In the genomic region with DNA sequence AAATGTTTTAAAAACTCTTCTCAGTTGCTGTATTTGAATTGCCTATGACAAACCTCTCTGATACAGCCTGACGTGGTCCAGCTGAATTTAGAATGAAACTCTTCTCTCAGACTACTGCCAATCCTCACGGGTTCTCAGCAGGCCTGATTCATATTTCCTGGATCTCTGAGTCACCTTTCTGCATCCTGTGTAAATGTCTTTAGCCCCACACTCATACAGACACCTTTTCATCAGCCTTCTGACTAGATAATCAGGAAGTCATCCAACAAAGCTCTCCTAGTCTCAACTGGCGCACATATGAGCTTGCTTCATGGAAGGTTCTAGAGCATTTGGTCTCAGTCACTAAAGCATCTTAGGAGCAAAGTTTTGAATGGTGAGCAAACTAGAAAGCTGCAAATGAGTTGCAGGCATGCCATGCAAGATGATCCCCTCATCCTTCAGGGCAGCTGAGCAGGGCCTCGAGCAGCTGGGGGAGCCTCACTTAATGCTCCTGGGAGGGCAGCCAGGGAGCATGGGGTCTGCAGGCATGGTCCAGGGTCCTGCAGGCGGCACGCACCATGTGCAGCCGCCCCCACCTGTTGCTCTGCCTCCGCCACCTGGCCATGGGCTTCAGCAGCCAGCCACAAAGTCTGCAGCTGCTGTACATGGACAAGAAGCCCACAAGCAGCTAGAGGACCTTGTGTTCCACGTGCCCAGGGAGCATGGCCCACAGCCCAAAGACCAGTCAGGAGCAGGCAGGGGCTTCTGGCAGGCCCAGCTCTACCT, we compare ENCODE assay signal across 8 cellular contexts.
DNase-seq lines count a peak whose midpoint lies in the region; ATAC-seq and TF ChIP-seq lines count a peak whose summit lies in the region.

No MANE protein-coding gene starts in this region.

- H3K27me3 ChIP-seq in GM23338 (ENCODE audit: insufficient read depth), result no peaks in the 10 kb centered on the region

- H3K4me1 ChIP-seq in GM23338 (ENCODE audit: insufficient read depth) (no peaks in the 10 kb centered on the region), OCI-LY7 (ENCODE audit: insufficient read depth, low read length, poor library complexity, severe bottlenecking) (no peaks in the 10 kb centered on the region)

- H3F3A ChIP-seq in GM23338 (replicated peaks; ENCODE audit: low read depth), result no peaks in the 10 kb centered on the region

- H3K9me2 ChIP-seq in GM23338 (ENCODE audit: insufficient read depth), result no peaks in the 10 kb centered on the region
- H3K9me2 ChIP-seq in OCI-LY7 (ENCODE audit: insufficient read depth, low read length), result no peaks in the 10 kb centered on the region

- H2AFZ ChIP-seq in GM23338, result no peak overlapping the region
- no peak overlapping the region for H2AFZ ChIP-seq in OCI-LY7 (ENCODE audit: low read length)

- no peaks in the 10 kb centered on the region for H3K9me3 Mint-ChIP-seq in activated CD8-positive, alpha-beta memory T cell treated with anti-CD3 and anti-CD28 coated beads, Interleukin-2, amount 10 ng/mL, durations not matched to agents 7 days and 5 days (ENCODE audit: low read depth)
- H3K9me3 Mint-ChIP-seq in GM23338, result no peaks in the 10 kb centered on the region; the same call in 2 of the 3 replicates

- H3K4me2 ChIP-seq in GM23338 (no peak overlapping the region), OCI-LY7 (ENCODE audit: low read length) (no peak overlapping the region)

- ATAC-seq in HG02610 (IDR thresholded peaks at IDR 0.05; ENCODE audit: unreplicated experiment) (peak; percentile 77), GM23338 (no peak)
- ATAC-seq in activated CD8-positive, alpha-beta memory T cell treated with anti-CD3 and anti-CD28 coated beads, Interleukin-2, amount 10 ng/mL, durations not matched to agents 7 days and 5 days, result peak; percentile 99

- CTCF ChIA-PET in AG04449 (lab: Yijun Ruan, JAX) (interaction anchor here (1.0 to 1.4 kb wide), 4 partner anchors 11 to 1106 kb away, joined by 3 to 6 read pairs (median 3); no protein-coding TSS in a partner anchor), OCI-LY7 (lab: Charles Lee; ENCODE audit: unreplicated experiment) (no interaction called here)
- CTCF ChIA-PET in activated CD8-positive, alpha-beta memory T cell treated with anti-CD3 and anti-CD28 coated beads, Interleukin-2, amount 10 ng/mL, durations not matched to agents 7 days and 5 days (lab: Charles Lee), result interaction anchor here (0.7 to 1.1 kb wide), 3 partner anchors 8 to 25 kb away, joined by 3 read pairs; no protein-coding TSS in a partner anchor

- no peak overlapping the region for H3K4me3 ChIP-seq in AG04449 (ENCODE audit: low read depth, low read length)
- no peak overlapping the region for H3K4me3 ChIP-seq in GM23338
- no peak overlapping the region for H3K4me3 ChIP-seq in OCI-LY7 (ENCODE audit: low read depth, low read length, poor library complexity, severe bottlenecking)

- H3K9me3 ChIP-seq in OCI-LY7 (ENCODE audit: low read length), result no peaks in the 10 kb centered on the region

- H4K20me1 ChIP-seq in GM23338 (replicated peaks; ENCODE audit: insufficient read depth), result no peaks in the 10 kb centered on the region
- H4K20me1 ChIP-seq in OCI-LY7 (ENCODE audit: insufficient read depth, low read length), result no peaks in the 10 kb centered on the region

- intact Hi-C loops in OCI-LY7 (cut with micrococcal nuclease; ENCODE audit: unreplicated experiment), result no loop called here

- no peaks in the 10 kb centered on the region for H3K36me3 ChIP-seq in GM23338 (ENCODE audit: insufficient read depth)
- no peaks in the 10 kb centered on the region for H3K36me3 ChIP-seq in OCI-LY7 (ENCODE audit: insufficient read depth, low read length)

- no peak overlapping the region for H3K27ac ChIP-seq in GM23338 (ENCODE audit: low read depth)
- no peak overlapping the region for H3K27ac ChIP-seq in OCI-LY7 (ENCODE audit: low read depth, low read length, poor library complexity, severe bottlenecking)

- no peaks in the 10 kb centered on the region for H3K27me3 Mint-ChIP-seq in activated CD8-positive, alpha-beta memory T cell treated with anti-CD3 and anti-CD28 coated beads, Interleukin-2, amount 10 ng/mL, durations not matched to agents 7 days and 5 days
- H3K27me3 Mint-ChIP-seq in GM23338 (ENCODE audit: insufficient read depth, low read depth, poor library complexity), result peaks cover 4% of the 10 kb centered on the region

- H3K4me3 Mint-ChIP-seq in activated CD8-positive, alpha-beta memory T cell treated with anti-CD3 and anti-CD28 coated beads, Interleukin-2, amount 10 ng/mL, durations not matched to agents 7 days and 5 days, result no peak overlapping the region
- H3K4me3 Mint-ChIP-seq in GM23338, result no peak overlapping the region

- H3K4me1 Mint-ChIP-seq in activated CD8-positive, alpha-beta memory T cell treated with anti-CD3 and anti-CD28 coated beads, Interleukin-2, amount 10 ng/mL, durations not matched to agents 7 days and 5 days, result peaks cover 22% of the 10 kb centered on the region
- H3K4me1 Mint-ChIP-seq in GM23338, result no peaks in the 10 kb centered on the region; the same call in 2 of the 3 replicates

- H3K79me2 ChIP-seq in GM23338 (replicated peaks; ENCODE audit: insufficient read depth) (no peaks in the 10 kb centered on the region), OCI-LY7 (ENCODE audit: insufficient read depth, low read depth, low read length) (no peaks in the 10 kb centered on the region)

- DNase-seq in AG04449 (ENCODE audit: low read depth, low spot score), result peak; percentile 69
- DNase-seq in activated CD8-positive, alpha-beta memory T cell treated with anti-CD3 and anti-CD28 coated beads, Interleukin-2, amount 10 ng/mL, durations not matched to agents 7 days and 5 days, result peak; percentile 73
- DNase-seq in hepatic stellate cell (ENCODE audit: low spot score), result peak; percentile 83
- DNase-seq in NCI-H526 (lab: John Stamatoyannopoulos, UW), result no peak
- no peak for DNase-seq in GM23338 (ENCODE audit: low spot score)
- no peak for DNase-seq in OCI-LY7 (ENCODE audit: low spot score)
- no peak for DNase-seq in NAMALWA (ENCODE audit: low spot score)

- H3K27ac Mint-ChIP-seq in activated CD8-positive, alpha-beta memory T cell treated with anti-CD3 and anti-CD28 coated beads, Interleukin-2, amount 10 ng/mL, durations not matched to agents 7 days and 5 days, result peak overlapping the region; percentile 87
- no peak overlapping the region for H3K27ac Mint-ChIP-seq in GM23338

- POLR2A ChIA-PET in AG04449 (lab: Yijun Ruan, JAX) (interaction anchor here (0.7 to 1.2 kb wide), 2 partner anchors 14 to 37 kb away, joined by 3 to 5 read pairs; no protein-coding TSS in a partner anchor), OCI-LY7 (lab: Charles Lee) (no interaction called here)

- TF ChIP-seq CTCF in AG04449 (IDR thresholded peaks at IDR 0.05; ENCODE audit: insufficient read depth, low read length, missing control alignments) (no peak), GM23338 (conservative IDR thresholded peaks at IDR 0.05; ENCODE audit: low read depth in 2 of 2) (no peak), OCI-LY7 (conservative IDR thresholded peaks at IDR 0.05; ENCODE audit: low read length) (no peak)

- BruUV-seq in OCI-LY7 (replicated peaks; lab: Mats Ljungman, UMichigan), result no TSS peak

- H3K36me3 Mint-ChIP-seq in activated CD8-positive, alpha-beta memory T cell treated with anti-CD3 and anti-CD28 coated beads, Interleukin-2, amount 10 ng/mL, durations not matched to agents 7 days and 5 days, result peaks cover 3% of the 10 kb centered on the region
- no peaks in the 10 kb centered on the region for H3K36me3 Mint-ChIP-seq in GM23338 (ENCODE audit: low read depth)

TF ChIP-seq in GM23338, 12 proteins besides CTCF, POLR2A, EP300 and RAD21 (continues in another document):
- TF ChIP-seq CREB1 (CRISPR knock-in tag; IDR thresholded peaks at IDR 0.05; ENCODE audit: low read depth), result no peak
- TF ChIP-seq STAT1 (IDR thresholded peaks at IDR 0.05; ENCODE audit: unreplicated experiment), result no peak
- no peak for TF ChIP-seq JUNB (IDR thresholded peaks at IDR 0.05; ENCODE audit: unreplicated experiment)
- TF ChIP-seq, protein P1, sequence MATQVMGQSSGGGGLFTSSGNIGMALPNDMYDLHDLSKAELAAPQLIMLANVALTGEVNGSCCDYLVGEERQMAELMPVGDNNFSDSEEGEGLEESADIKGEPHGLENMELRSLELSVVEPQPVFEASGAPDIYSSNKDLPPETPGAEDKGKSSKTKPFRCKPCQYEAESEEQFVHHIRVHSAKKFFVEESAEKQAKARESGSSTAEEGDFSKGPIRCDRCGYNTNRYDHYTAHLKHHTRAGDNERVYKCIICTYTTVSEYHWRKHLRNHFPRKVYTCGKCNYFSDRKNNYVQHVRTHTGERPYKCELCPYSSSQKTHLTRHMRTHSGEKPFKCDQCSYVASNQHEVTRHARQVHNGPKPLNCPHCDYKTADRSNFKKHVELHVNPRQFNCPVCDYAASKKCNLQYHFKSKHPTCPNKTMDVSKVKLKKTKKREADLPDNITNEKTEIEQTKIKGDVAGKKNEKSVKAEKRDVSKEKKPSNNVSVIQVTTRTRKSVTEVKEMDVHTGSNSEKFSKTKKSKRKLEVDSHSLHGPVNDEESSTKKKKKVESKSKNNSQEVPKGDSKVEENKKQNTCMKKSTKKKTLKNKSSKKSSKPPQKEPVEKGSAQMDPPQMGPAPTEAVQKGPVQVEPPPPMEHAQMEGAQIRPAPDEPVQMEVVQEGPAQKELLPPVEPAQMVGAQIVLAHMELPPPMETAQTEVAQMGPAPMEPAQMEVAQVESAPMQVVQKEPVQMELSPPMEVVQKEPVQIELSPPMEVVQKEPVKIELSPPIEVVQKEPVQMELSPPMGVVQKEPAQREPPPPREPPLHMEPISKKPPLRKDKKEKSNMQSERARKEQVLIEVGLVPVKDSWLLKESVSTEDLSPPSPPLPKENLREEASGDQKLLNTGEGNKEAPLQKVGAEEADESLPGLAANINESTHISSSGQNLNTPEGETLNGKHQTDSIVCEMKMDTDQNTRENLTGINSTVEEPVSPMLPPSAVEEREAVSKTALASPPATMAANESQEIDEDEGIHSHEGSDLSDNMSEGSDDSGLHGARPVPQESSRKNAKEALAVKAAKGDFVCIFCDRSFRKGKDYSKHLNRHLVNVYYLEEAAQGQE (IDR thresholded peaks at IDR 0.05; ENCODE audit: unreplicated experiment), result no peak
- TF ChIP-seq, protein P2, sequence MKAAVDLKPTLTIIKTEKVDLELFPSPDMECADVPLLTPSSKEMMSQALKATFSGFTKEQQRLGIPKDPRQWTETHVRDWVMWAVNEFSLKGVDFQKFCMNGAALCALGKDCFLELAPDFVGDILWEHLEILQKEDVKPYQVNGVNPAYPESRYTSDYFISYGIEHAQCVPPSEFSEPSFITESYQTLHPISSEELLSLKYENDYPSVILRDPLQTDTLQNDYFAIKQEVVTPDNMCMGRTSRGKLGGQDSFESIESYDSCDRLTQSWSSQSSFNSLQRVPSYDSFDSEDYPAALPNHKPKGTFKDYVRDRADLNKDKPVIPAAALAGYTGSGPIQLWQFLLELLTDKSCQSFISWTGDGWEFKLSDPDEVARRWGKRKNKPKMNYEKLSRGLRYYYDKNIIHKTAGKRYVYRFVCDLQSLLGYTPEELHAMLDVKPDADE (IDR thresholded peaks at IDR 0.05), result no peak

Comparison
In these comparisons a context has a peak if more than half of its experiments do, and no peak if none do; other contexts are left out.
1. DNase-seq: peak in AG04449 (single experiment), activated CD8-positive, alpha-beta memory T cell treated with anti-CD3 and anti-CD28 coated beads, Interleukin-2, amount 10 ng/mL, durations not matched to agents 7 days and 5 days (single experiment) and hepatic stellate cell (single experiment); none in NCI-H526 (0 of 2), GM23338 (single experiment), OCI-LY7 (single experiment) and NAMALWA (single experiment).